Comparison of ENCODE assay signal across 8 cellular contexts in genomic region chr1:154559496-154559950, GRCh38. TPM values are rescaled to one million over a fixed set of nuclear protein-coding genes. Genes with fewer than 3 reads are reported as not detected.
DNase-seq lines count a peak whose midpoint lies in the region; ATAC-seq, FAIRE-seq and TF ChIP-seq lines count a peak whose summit lies in the region.

No MANE protein-coding gene starts in this region.

- H3K4me1 Mint-ChIP-seq in brain = peaks cover 36% of the 10 kb centered on the region

- DNase-seq in GM12864 (ENCODE audit: low read depth) (peak; percentile 85), NCI-H2081 treated with DMSO at 0.1 percent for 48 hours (lab: John Stamatoyannopoulos, UW) (peak; percentile 96), iPS DF 6.9 (ENCODE audit: low read depth, low spot score) (peak; percentile 95), gastrocnemius medialis (peak; percentile 80 to 90)

- peaks cover 13% of the 10 kb centered on the region for H3K27me3 Mint-ChIP-seq in brain

- peaks cover 9% of the 10 kb centered on the region; the same call in 1 of the 2 replicates for H3K36me3 ChIP-seq in iPS DF 6.9 (ENCODE audit: control insufficient read depth, insufficient read depth, low read length)
- peaks cover 0 to 14% of the 10 kb centered on the region in 2 donors for H3K36me3 ChIP-seq in gastrocnemius medialis

- H3K27ac Mint-ChIP-seq in brain = peak overlapping the region; percentile 93 to 99 (median 98)

- H3K9me3 Mint-ChIP-seq in brain = no peaks in the 10 kb centered on the region

- H3K27ac ChIP-seq in iPS DF 6.9 (ENCODE audit: low read length) (no peak overlapping the region), gastrocnemius medialis (peak overlapping the region; percentile 94 to 98 (median 97))

- H3K36me3 Mint-ChIP-seq in brain = peaks cover 20% of the 10 kb centered on the region

- peaks cover 6% of the 10 kb centered on the region; the same call in 1 of the 2 replicates for H3K4me1 ChIP-seq in iPS DF 6.9 (ENCODE audit: control insufficient read depth, insufficient read depth, low read length)
- H3K4me1 ChIP-seq in gastrocnemius medialis = peaks cover 22 to 25% of the 10 kb centered on the region in 2 donors

- TF ChIP-seq CTCF in GM12864 (IDR thresholded peaks at IDR 0.05; ENCODE audit: low read depth, low read length, missing control alignments) (peak; percentile 97), brain (conservative IDR thresholded peaks at IDR 0.05) (peak; percentile 90 to 95), gastrocnemius medialis (IDR thresholded peaks at IDR 0.05 in 4 of 5, conservative IDR thresholded peaks at IDR 0.05 in 1 of 5) (peak; percentile 92 to 96 (median 95))

- in situ Hi-C loops in gastrocnemius medialis (cut with MboI; ENCODE audit: low sequenced_read_pairs in 4 of 4) = loop anchor here in 1 of 4 donors (25.0 kb wide), 1 partner anchor 203 kb away; no protein-coding TSS in a partner anchor

- no CpG with 5 or more reads among the region's 11 CpGs for WGBS in iPS DF 6.9 (ENCODE audit: insufficient coverage, insufficient read length)

- no peak for TF ChIP-seq POLR2A in gastrocnemius medialis (IDR thresholded peaks at IDR 0.05)

- no peaks in the 10 kb centered on the region for H3K9me3 ChIP-seq in iPS DF 6.9 (ENCODE audit: control insufficient read depth, insufficient read depth, low read length)
- H3K9me3 ChIP-seq in gastrocnemius medialis = no peaks in the 10 kb centered on the region

- H3K4me3 Mint-ChIP-seq in brain = peak overlapping the region; percentile 89 to 94 (median 93)

- H3K27me3 ChIP-seq in iPS DF 6.9 (ENCODE audit: control insufficient read depth, insufficient read depth, low read length) (no peaks in the 10 kb centered on the region), gastrocnemius medialis (no peaks in the 10 kb centered on the region)

- intact Hi-C loops in gastrocnemius medialis (cut with DNase I; ENCODE audit: low total_unique reads) = loop anchor here (1.0 to 10.0 kb wide), 10 partner anchors 49 to 578 kb away; partner anchors contain the start of genes ADAM15, ADAR, KCNN3 and PMVK

- peak; percentile 94 for FAIRE-seq in TTC549 (lab: Jason Lieb, UNC)

- peak; percentile 28 for ATAC-seq in HG02981 (IDR thresholded peaks at IDR 0.05; ENCODE audit: unreplicated experiment)
- ATAC-seq in gastrocnemius medialis = peak; percentile 78 to 80
- no peak for ATAC-seq in GM18519 (IDR thresholded peaks at IDR 0.05; ENCODE audit: low FRiP score, unreplicated experiment)

- H3K4me3 ChIP-seq in GM12864 (ENCODE audit: low read depth, low read length) (peak overlapping the region; percentile 57), iPS DF 6.9 (ENCODE audit: low read length) (no peak overlapping the region; the same call in 1 of the 2 replicates), gastrocnemius medialis (peak overlapping the region; percentile 62 to 83 (median 76))

RNA-seq across cellular contexts. Expression of gene UBE2Q1, which starts 1.1 kb away (rescaled TPM):
- polyA plus RNA-seq in brain (ENCODE audit: insufficient read depth, low read depth, low replicate concordance) = 98.2 TPM
- total RNA-seq in gastrocnemius medialis = 10 to 100 TPM; 18.8 to 42.8 (median 24.1) TPM

RNA-seq across cellular contexts. Expression of gene CHRNB2, which starts 8.1 kb away (rescaled TPM):
- polyA plus RNA-seq in brain (ENCODE audit: insufficient read depth, low read depth, low replicate concordance) = 20.1 TPM
- total RNA-seq in gastrocnemius medialis = not detected

RNA-seq across cellular contexts. Expression of gene ADAR, which starts 48.5 kb away (rescaled TPM):
- 106 TPM for polyA plus RNA-seq in brain (ENCODE audit: insufficient read depth, low read depth, low replicate concordance)
- total RNA-seq in gastrocnemius medialis = 10 to 100 TPM; 16.4 to 38.4 (median 19.0) TPM

RNA-seq across cellular contexts. Expression of gene SHE, which starts 57.3 kb away (rescaled TPM):
- polyA plus RNA-seq in brain (ENCODE audit: insufficient read depth, low read depth, low replicate concordance) = 1.6 TPM
- total RNA-seq in gastrocnemius medialis = 1 to 10 TPM; 5.0 to 6.9 (median 6.2) TPM

RNA-seq across cellular contexts. Expression of gene TDRD10, which starts 57.5 kb away (rescaled TPM):
- polyA plus RNA-seq in brain (ENCODE audit: insufficient read depth, low read depth, low replicate concordance) = 0.27 TPM
- 1 to 10 TPM in 1 of 4 donors, under 1 TPM in 3; 0.61 to 4.2 (median 0.62) TPM for total RNA-seq in gastrocnemius medialis
